2 cellular contexts compared by ENCODE assay signal in the genomic region with DNA sequence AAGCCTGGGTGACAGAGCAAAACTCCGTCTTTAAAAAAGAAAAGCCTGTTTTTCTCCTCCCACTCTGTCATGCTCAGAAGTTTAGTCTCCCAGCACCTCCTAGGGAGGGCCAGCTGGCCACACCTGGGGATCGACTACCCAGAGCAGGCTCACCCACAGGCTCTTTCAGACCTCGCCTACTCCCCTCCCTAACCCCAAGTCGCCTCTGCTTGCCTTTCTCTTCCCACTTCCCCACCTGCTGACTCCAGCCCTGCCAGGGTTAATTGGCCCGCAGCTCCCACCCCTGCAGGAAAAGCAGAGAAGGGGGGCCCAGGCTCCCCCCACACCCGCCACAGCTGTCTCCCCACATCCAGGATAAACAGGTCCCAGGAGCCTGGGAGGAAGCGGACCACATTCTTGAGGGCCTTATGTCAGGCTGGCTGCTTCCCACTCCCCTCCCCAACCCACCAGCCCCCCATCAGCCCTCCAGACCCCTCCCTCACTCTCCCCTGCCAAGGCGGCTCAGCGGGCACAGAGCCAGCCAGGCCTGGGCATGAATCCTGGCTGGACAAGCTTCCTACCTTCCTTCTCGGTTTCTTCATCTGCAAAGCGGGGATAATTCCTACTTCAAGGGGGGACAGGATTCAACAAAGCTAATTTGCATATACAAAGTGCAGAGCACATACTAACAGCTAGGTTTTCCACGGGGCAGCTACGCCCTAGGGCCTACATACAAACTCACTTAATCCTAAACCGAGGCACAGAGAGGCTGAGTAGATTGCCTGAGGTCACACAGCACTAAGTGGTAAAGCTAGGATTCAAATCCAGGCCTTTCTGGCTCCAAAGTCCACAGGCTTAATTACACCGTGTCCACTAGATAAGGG.
TF ChIP-seq lines count a peak whose summit lies in the region.

No MANE protein-coding gene starts in this region.

TF ChIP-seq in HepG2, 621 proteins besides CTCF, POLR2A, EP300 and RAD21:
- peak; percentile 83; the same call in 1 of the 2 replicates for TF ChIP-seq ZNF768 (CRISPR knock-in tag; IDR thresholded peaks at IDR 0.05)
- TF ChIP-seq ATF7-NPFF (CRISPR knock-in tag; IDR thresholded peaks at IDR 0.05; ENCODE audit: low read depth), result no peak

TF ChIP-seq in WTC11, 78 proteins besides CTCF, POLR2A, EP300 and RAD21:
- TF ChIP-seq KAT7 (CRISPR knock-in tag; IDR thresholded peaks at IDR 0.05; ENCODE audit: borderline replicate concordance) (no peak), GTF2I (CRISPR knock-in tag; conservative IDR thresholded peaks at IDR 0.05) (peak; percentile 58; the same call in 1 of the 2 replicates), JAZF1 (CRISPR knock-in tag; IDR thresholded peaks at IDR 0.05) (no peak), ZNF396 (CRISPR knock-in tag; IDR thresholded peaks at IDR 0.05; ENCODE audit: borderline replicate concordance) (no peak), ZNF138 (CRISPR knock-in tag; conservative IDR thresholded peaks at IDR 0.05) (no peak), ZNF263 (CRISPR knock-in tag; IDR thresholded peaks at IDR 0.05; ENCODE audit: low read depth) (no peak)
- TF ChIP-seq, protein P1, sequence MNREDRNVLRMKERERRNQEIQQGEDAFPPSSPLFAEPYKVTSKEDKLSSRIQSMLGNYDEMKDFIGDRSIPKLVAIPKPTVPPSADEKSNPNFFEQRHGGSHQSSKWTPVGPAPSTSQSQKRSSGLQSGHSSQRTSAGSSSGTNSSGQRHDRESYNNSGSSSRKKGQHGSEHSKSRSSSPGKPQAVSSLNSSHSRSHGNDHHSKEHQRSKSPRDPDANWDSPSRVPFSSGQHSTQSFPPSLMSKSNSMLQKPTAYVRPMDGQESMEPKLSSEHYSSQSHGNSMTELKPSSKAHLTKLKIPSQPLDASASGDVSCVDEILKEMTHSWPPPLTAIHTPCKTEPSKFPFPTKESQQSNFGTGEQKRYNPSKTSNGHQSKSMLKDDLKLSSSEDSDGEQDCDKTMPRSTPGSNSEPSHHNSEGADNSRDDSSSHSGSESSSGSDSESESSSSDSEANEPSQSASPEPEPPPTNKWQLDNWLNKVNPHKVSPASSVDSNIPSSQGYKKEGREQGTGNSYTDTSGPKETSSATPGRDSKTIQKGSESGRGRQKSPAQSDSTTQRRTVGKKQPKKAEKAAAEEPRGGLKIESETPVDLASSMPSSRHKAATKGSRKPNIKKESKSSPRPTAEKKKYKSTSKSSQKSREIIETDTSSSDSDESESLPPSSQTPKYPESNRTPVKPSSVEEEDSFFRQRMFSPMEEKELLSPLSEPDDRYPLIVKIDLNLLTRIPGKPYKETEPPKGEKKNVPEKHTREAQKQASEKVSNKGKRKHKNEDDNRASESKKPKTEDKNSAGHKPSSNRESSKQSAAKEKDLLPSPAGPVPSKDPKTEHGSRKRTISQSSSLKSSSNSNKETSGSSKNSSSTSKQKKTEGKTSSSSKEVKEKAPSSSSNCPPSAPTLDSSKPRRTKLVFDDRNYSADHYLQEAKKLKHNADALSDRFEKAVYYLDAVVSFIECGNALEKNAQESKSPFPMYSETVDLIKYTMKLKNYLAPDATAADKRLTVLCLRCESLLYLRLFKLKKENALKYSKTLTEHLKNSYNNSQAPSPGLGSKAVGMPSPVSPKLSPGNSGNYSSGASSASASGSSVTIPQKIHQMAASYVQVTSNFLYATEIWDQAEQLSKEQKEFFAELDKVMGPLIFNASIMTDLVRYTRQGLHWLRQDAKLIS (CRISPR knock-in tag; IDR thresholded peaks at IDR 0.05; ENCODE audit: borderline replicate concordance), result no peak
TF ChIP-seq in WTC11: peak in this region for 1.
